ENCODE assay signal across 8 cellular contexts in genomic region chr12:59374783-59375182, GRCh38.
"Had no signal": no experiment of that assay in that cellular context is flagged by ENCODE, and none has a peak within 500 bp of the region (broad histone marks: within the 10 kb centered on the region; RNA-seq: fewer than 3 reads in every experiment).

No MANE protein-coding gene starts in this region.

- H3K4me2 ChIP-seq: KMS-11 had no signal

- H3K4me3 Mint-ChIP-seq: IgD-negative memory B cell had no signal

- H3K27me3 Mint-ChIP-seq: IgD-negative memory B cell had no signal

- FAIRE-seq: HTR-8/SVneo, K562 had no signal

- H3K4me1 Mint-ChIP-seq: IgD-negative memory B cell had no signal

- H3K27ac Mint-ChIP-seq: IgD-negative memory B cell had no signal

- H3K4me3 ChIP-seq: K562 had no signal

- ATAC-seq: K562 had no signal

- H3K36me3 Mint-ChIP-seq: IgD-negative memory B cell had no signal

- H3K9ac ChIP-seq: KMS-11 had no signal

- H3K27ac ChIP-seq: HL-60, KMS-11 had no signal

- DNase-seq: IMR-90, KBM-7, KG1 had no signal
